Comparison of ENCODE assay signal across 21 cellular contexts in the genomic region with DNA sequence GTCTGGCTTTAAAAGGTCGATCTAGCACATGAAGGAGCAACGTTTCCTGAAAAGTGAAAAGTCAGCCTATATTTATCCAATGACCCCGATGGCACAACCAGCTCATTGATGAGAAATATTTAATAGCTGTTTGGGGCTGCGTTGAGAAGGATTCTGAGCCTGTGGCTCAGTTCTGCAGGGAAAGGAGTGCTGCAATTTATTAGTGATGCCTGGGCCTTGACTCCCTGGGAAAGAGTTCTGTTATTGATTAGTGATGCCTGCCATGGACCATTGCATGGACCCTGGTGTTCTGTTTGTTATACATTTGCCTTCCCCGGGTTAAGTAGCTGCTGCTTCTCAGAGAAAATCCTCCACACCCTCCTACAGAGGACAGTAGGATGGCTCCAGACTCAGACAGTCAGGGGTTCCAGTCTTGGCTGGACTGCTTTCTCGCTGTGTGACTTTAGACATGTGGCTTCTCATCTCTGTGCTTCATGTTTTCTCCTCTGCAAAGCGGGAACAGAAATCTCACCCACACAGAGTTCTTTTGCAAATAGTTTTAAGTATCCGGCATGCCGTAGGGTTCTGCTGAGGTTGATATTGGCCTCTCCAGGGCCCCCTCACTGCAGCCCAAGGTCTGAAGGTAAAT. TPM values are rescaled to one million over a fixed set of nuclear protein-coding genes. Genes with fewer than 3 reads are reported as not detected.
A peak's percentile ranks its signal among the peaks of the same experiment; 100 is the strongest.
DNase-seq lines count a peak whose midpoint lies in the region; ATAC-seq, FAIRE-seq and TF ChIP-seq lines count a peak whose summit lies in the region.
"Had no signal": no experiment of that assay in that cellular context is flagged by ENCODE, and none has a peak within 500 bp of the region (broad histone marks: within the 10 kb centered on the region; RNA-seq: fewer than 3 reads in every experiment).

No MANE protein-coding gene starts in this region.

- TF ChIP-seq POLR2A in HepG2 (IDR thresholded peaks at IDR 0.05; ENCODE audit: insufficient read depth in 1 of 2, low read depth in 2 of 2, low read length in 2 of 2), result no peak
- TF ChIP-seq POLR2A in right lobe of liver (IDR thresholded peaks at IDR 0.05), result no peak
- no peak for TF ChIP-seq POLR2A in vagina (IDR thresholded peaks at IDR 0.05)
- TF ChIP-seq POLR2A in adrenal gland (IDR thresholded peaks at IDR 0.05), result no peak

- BruUV-seq in HepG2 (replicated peaks; lab: Mats Ljungman, UMichigan), result no TSS peak
- BruUV-seq in PC-9 (replicated peaks; lab: Mats Ljungman, UMichigan), result no TSS peak

- H3K27me3 ChIP-seq in HepG2 (ENCODE audit: control insufficient read depth in 1 of 2, insufficient read depth in 2 of 2, low read length in 2 of 2) (peaks cover 0 to 1% of the 10 kb centered on the region in 2 experiments; a peak in 1 of 5 replicates), right lobe of liver (no peaks in the 10 kb centered on the region), PC-9 (ENCODE audit: insufficient read depth, low read depth) (peaks cover 18% of the 10 kb centered on the region; the same call in 1 of the 2 replicates), endodermal cell (ENCODE audit: control insufficient read depth, insufficient read depth, low read length, poor library complexity, severe bottlenecking) (no peaks in the 10 kb centered on the region), vagina (no peaks in the 10 kb centered on the region), adrenal gland (no peaks in the 10 kb centered on the region)

- H3K4me1 ChIP-seq in HepG2 (ENCODE audit: insufficient read depth, low read length) (peaks cover 24% of the 10 kb centered on the region), right lobe of liver (no peaks in the 10 kb centered on the region), PC-9 (replicated peaks; ENCODE audit: insufficient read depth) (no peaks in the 10 kb centered on the region), endodermal cell (ENCODE audit: control insufficient read depth, insufficient read depth, low read length) (no peaks in the 10 kb centered on the region), vagina (no peaks in the 10 kb centered on the region), adrenal gland (replicated peaks in 1 of 2) (peaks cover 0 to 8% of the 10 kb centered on the region in 2 donors)
- H3K4me1 ChIP-seq: suprapubic skin had no signal

- DNase-seq in HepG2 (ENCODE audit: low spot score), result peak; percentile 27
- no peak for DNase-seq in right lobe of liver
- no peak for DNase-seq in PC-9
- DNase-seq in endodermal cell, result peak; percentile 62
- DNase-seq in ACHN, result no peak
- no peak for DNase-seq in vagina (ENCODE audit: extremely low spot score in 2 of 2)
- no peak for DNase-seq in adrenal gland
- DNase-seq: activated CD4-positive, alpha-beta T cell treated with anti-CD3 and anti-CD28 coated beads, Interleukin-2, amount 50 U/mL, for 4 hours; activated T-cell treated with anti-CD3 and anti-CD28 coated beads, Interleukin-2, amount 50 U/mL, for 24 hours; Calu3; effector CD8-positive, alpha-beta T cell; KG1; NCI-H1092; stimulated activated CD4-positive, alpha-beta T cell treated with anti-CD3 and anti-CD28 coated beads, Interleukin-4, amount 100 ng/mL, for 4 hours had no signal

- H3K27ac ChIP-seq in HepG2 (ENCODE audit: extremely low read length, insufficient read depth, low read length) (no peak overlapping the region), right lobe of liver (no peak overlapping the region), PC-9 (no peak overlapping the region), endodermal cell (ENCODE audit: low read depth, low read length) (no peak overlapping the region), vagina (no peak overlapping the region), adrenal gland (no peak overlapping the region)
- H3K27ac ChIP-seq: cardiac muscle cell, suprapubic skin had no signal

- 31% methylated on average over 8 of the region's 9 CpGs for WGBS in HepG2 (ENCODE audit: low lambda C conversion rate)
- 53% methylated on average over 6 of the region's 9 CpGs for WGBS in right lobe of liver (ENCODE audit: insufficient coverage, low coverage, low lambda C conversion rate, missing lambda C conversion rate)
- 67 to 72% methylated on average over 9 of the region's 9 CpGs for WGBS in endodermal cell (ENCODE audit: insufficient coverage in 1 of 2, insufficient read length in 1 of 2), 2 experiments
- WGBS in adrenal gland, 4 donors, result 65 to 67% (median 66%) methylated on average over 8 to 9 of the region's 9 CpGs

- no peak for ATAC-seq in HepG2
- ATAC-seq in right lobe of liver, result no peak
- ATAC-seq in GM19351 (IDR thresholded peaks at IDR 0.05; ENCODE audit: unreplicated experiment), result no peak

- H3K9ac ChIP-seq in HepG2 (ENCODE audit: insufficient read depth, low read depth, low read length) (no peak overlapping the region), endodermal cell (ENCODE audit: extremely low read depth, low read length, poor library complexity, severe bottlenecking) (no peak overlapping the region)

- CTCF ChIA-PET in HepG2 (lab: Yijun Ruan, JAX; ENCODE audit: low intra/inter-chr PET ratio, low total read pairs) (no interaction called here), PC-9 (lab: Charles Lee) (no interaction called here)

- peaks cover 51% of the 10 kb centered on the region for H3K27me3 Mint-ChIP-seq in endodermal cell (ENCODE audit: insufficient read depth)

- no peaks in the 10 kb centered on the region for H3K9me3 Mint-ChIP-seq in endodermal cell
- H3K9me3 Mint-ChIP-seq: activated naive CD4-positive, alpha-beta T cell treated with anti-CD3 and anti-CD28 coated beads, Interleukin-2, amount 50 U/mL, for 24 hours; activated T-cell treated with anti-CD3 and anti-CD28 coated beads, Interleukin-2, amount 50 U/mL, for 24 hours had no signal

- H3K36me3 Mint-ChIP-seq in endodermal cell (ENCODE audit: low read depth), result no peaks in the 10 kb centered on the region
- H3K36me3 Mint-ChIP-seq: activated naive CD4-positive, alpha-beta T cell treated with anti-CD3 and anti-CD28 coated beads, Interleukin-2, amount 50 U/mL, for 24 hours had no signal

- peak overlapping the region; percentile 49 for H3K4me2 ChIP-seq in HepG2 (ENCODE audit: low read depth, low read length)
- peak overlapping the region; percentile 28 for H3K4me2 ChIP-seq in PC-9

- no peaks in the 10 kb centered on the region for H3K9me3 ChIP-seq in HepG2 (ENCODE audit: low read length)
- H3K9me3 ChIP-seq in right lobe of liver, result no peaks in the 10 kb centered on the region
- H3K9me3 ChIP-seq in PC-9 (ENCODE audit: insufficient read depth, low read depth), result no peaks in the 10 kb centered on the region
- H3K9me3 ChIP-seq in endodermal cell (ENCODE audit: control insufficient read depth, low read length), result no peaks in the 10 kb centered on the region
- H3K9me3 ChIP-seq in vagina, result no peaks in the 10 kb centered on the region
- H3K9me3 ChIP-seq in adrenal gland (replicated peaks in 1 of 3), result no peaks in the 10 kb centered on the region
- H3K9me3 ChIP-seq: suprapubic skin had no signal

- H3K79me2 ChIP-seq in HepG2 (ENCODE audit: insufficient read depth, low read length), result no peaks in the 10 kb centered on the region
- no peaks in the 10 kb centered on the region for H3K79me2 ChIP-seq in PC-9 (ENCODE audit: low read depth)

- H3K9me2 ChIP-seq in PC-9 (ENCODE audit: insufficient read depth), result no peaks in the 10 kb centered on the region

- H3K4me3 ChIP-seq in HepG2 (replicated peaks in 1 of 3; ENCODE audit: insufficient read depth in 1 of 3, low read depth in 2 of 3, low read length in 3 of 3) (no peak overlapping the region; a peak in 1 of 6 replicates), right lobe of liver (no peak overlapping the region), PC-9 (no peak overlapping the region), endodermal cell (ENCODE audit: low read length) (no peak overlapping the region), vagina (no peak overlapping the region), adrenal gland (no peak overlapping the region)
- H3K4me3 ChIP-seq: cardiac muscle cell, suprapubic skin had no signal

- H3F3A ChIP-seq in PC-9 (ENCODE audit: insufficient read depth, low read depth), result no peaks in the 10 kb centered on the region

- H3K4me3 Mint-ChIP-seq in endodermal cell, result no peak overlapping the region
- H3K4me3 Mint-ChIP-seq: activated naive CD4-positive, alpha-beta T cell treated with anti-CD3 and anti-CD28 coated beads, Interleukin-2, amount 50 U/mL, for 24 hours; activated T-cell treated with anti-CD3 and anti-CD28 coated beads, Interleukin-2, amount 50 U/mL, for 24 hours; B cell had no signal

- H4K20me1 ChIP-seq in HepG2 (ENCODE audit: insufficient read depth, low read length) (no peaks in the 10 kb centered on the region), PC-9 (ENCODE audit: insufficient read depth) (no peaks in the 10 kb centered on the region)

- intact Hi-C loops in HepG2 (cut with micrococcal nuclease; ENCODE audit: unreplicated experiment), result loop anchor here (10.0 kb wide), 1 partner anchor 127 kb away; no protein-coding TSS in a partner anchor
- intact Hi-C loops in right lobe of liver (cut with DNase I), result no loop called here
- intact Hi-C loops in PC-9 (cut with micrococcal nuclease; ENCODE audit: unreplicated experiment), result no loop called here
- intact Hi-C loops in vagina (cut with DNase I), result no loop called here
- intact Hi-C loops in adrenal gland (cut with DNase I), result no loop called here

- H2AFZ ChIP-seq in HepG2 (ENCODE audit: low read length), result no peak overlapping the region
- H2AFZ ChIP-seq in PC-9, result no peak overlapping the region

- in situ Hi-C loops in HepG2 (cut with HindIII; ENCODE audit: extremely low pct_ligation_motif_present, low pct_unique_long_range_greater_than_20kb), result no loop called here
- in situ Hi-C loops in ACHN (cut with HindIII; ENCODE audit: low pct_ligation_motif_present, low pct_unique_long_range_greater_than_20kb, low sequenced_read_pairs), result no loop called here

- TF ChIP-seq CTCF in HepG2 (CRISPR knock-in tag; IDR thresholded peaks at IDR 0.05) (no peak), right lobe of liver (IDR thresholded peaks at IDR 0.05) (no peak), PC-9 (conservative IDR thresholded peaks at IDR 0.05) (no peak), endodermal cell (conservative IDR thresholded peaks at IDR 0.05) (no peak), vagina (IDR thresholded peaks at IDR 0.05) (no peak), adrenal gland (IDR thresholded peaks at IDR 0.05) (no peak)

- no peak overlapping the region for H3K27ac Mint-ChIP-seq in endodermal cell
- H3K27ac Mint-ChIP-seq: activated naive CD4-positive, alpha-beta T cell treated with anti-CD3 and anti-CD28 coated beads, Interleukin-2, amount 50 U/mL, for 24 hours; activated T-cell treated with anti-CD3 and anti-CD28 coated beads, Interleukin-2, amount 50 U/mL, for 24 hours; B cell had no signal

- no peaks in the 10 kb centered on the region for H3K36me3 ChIP-seq in HepG2 (replicated peaks in 1 of 2; ENCODE audit: control insufficient read depth in 1 of 2, insufficient read depth in 2 of 2, low read length in 2 of 2)
- no peaks in the 10 kb centered on the region for H3K36me3 ChIP-seq in right lobe of liver
- H3K36me3 ChIP-seq in PC-9 (ENCODE audit: low read depth), result no peaks in the 10 kb centered on the region
- no peaks in the 10 kb centered on the region for H3K36me3 ChIP-seq in endodermal cell (ENCODE audit: control insufficient read depth, insufficient read depth, low read length)
- no peaks in the 10 kb centered on the region for H3K36me3 ChIP-seq in vagina
- no peaks in the 10 kb centered on the region for H3K36me3 ChIP-seq in adrenal gland (replicated peaks in 1 of 2)
- H3K36me3 ChIP-seq: cardiac muscle cell, suprapubic skin had no signal

- TF ChIP-seq EP300 in HepG2 (IDR thresholded peaks at IDR 0.05; ENCODE audit: low read depth in 2 of 2, low read length in 2 of 2) (no peak), HepG2 (CRISPR knock-in tag; IDR thresholded peaks at IDR 0.05; ENCODE audit: borderline replicate concordance) (no peak)

- peak; percentile 50 for FAIRE-seq in HepG2 (lab: Jason Lieb, UNC)
- FAIRE-seq: GM19239, TTC549 had no signal

- no peaks in the 10 kb centered on the region for H3K4me1 Mint-ChIP-seq in endodermal cell
- H3K4me1 Mint-ChIP-seq: activated naive CD4-positive, alpha-beta T cell treated with anti-CD3 and anti-CD28 coated beads, Interleukin-2, amount 50 U/mL, for 24 hours; B cell had no signal

- TF ChIP-seq RAD21 in HepG2 (CRISPR knock-in tag; IDR thresholded peaks at IDR 0.05), result no peak

- POLR2A ChIA-PET in HepG2 (lab: Yijun Ruan, JAX), result no interaction called here
- POLR2A ChIA-PET in PC-9 (lab: Charles Lee; ENCODE audit: unreplicated experiment), result no interaction called here

RNA-seq across cellular contexts. Expression of gene PTPRS, which starts 17.7 kb away (rescaled TPM):
- total RNA-seq in HepG2 (2016; rRNA removed; fragmentation: Illumina TruSeq; extraction: Trizol) (21.3 and 32.7 TPM in 2 replicates), right lobe of liver (10 to 100 TPM in 5 of 6 experiments, 1 to 10 TPM in 1; 6.1 to 39.9 (median 22.1) TPM), PC-9 (2021) (131 and 183 TPM in 2 replicates), endodermal cell (100 to 1,000 TPM; 226 to 248 TPM), vagina (295 TPM), adrenal gland (100 to 1,000 TPM in 7 of 8 donors, 10 to 100 TPM in 1; 87.8 to 376 (median 216) TPM)
- total RNA-seq in HepG2 (2016; cell fraction: cytosol; rRNA removed; fragmentation: Illumina TruSeq; extraction: Trizol; ENCODE audit: low read depth), result 8.8 and 10.2 TPM in 2 replicates
- total RNA-seq in HepG2 (2016; cell fraction: insoluble cytoplasmic fraction; rRNA removed; fragmentation: Illumina TruSeq; extraction: Trizol), result 17.7 and 32.1 TPM in 2 replicates
- 21.8 and 23.0 TPM in 2 replicates for total RNA-seq in HepG2 (2016; cell fraction: membrane; rRNA removed; fragmentation: Illumina TruSeq; extraction: Trizol)
- 57.4 and 62.6 TPM in 2 replicates for total RNA-seq in HepG2 (2016; cell fraction: nucleus; rRNA removed; fragmentation: Illumina TruSeq; extraction: Trizol)
- polyA plus RNA-seq in HepG2 (2011; rRNA removed) (43.9 and 63.5 TPM in 2 replicates), adrenal gland (10 to 100 TPM in 2 of 3 donors, 1 to 10 TPM in 1; 8.8 to 36.7 (median 28.8) TPM)
- 36.8 and 40.6 TPM in 2 replicates for polyA plus RNA-seq in HepG2 (2011; cell fraction: cytosol; rRNA removed)
- polyA plus RNA-seq in HepG2 (2011; cell fraction: nucleus; rRNA removed), result 194 and 221 TPM in 2 replicates
- 24.6 and 49.4 TPM in 2 replicates for polyA plus RNA-seq in HepG2 (2012)
- polyA plus RNA-seq in HepG2 (2016; cell fraction: cytosol; fragmentation: Illumina TruSeq; extraction: Trizol; ENCODE audit: low read depth), result 4.6 and 4.7 TPM in 2 replicates
- polyA plus RNA-seq in HepG2 (2016; cell fraction: insoluble cytoplasmic fraction; fragmentation: Illumina TruSeq; extraction: Trizol; ENCODE audit: low read depth), result 8.4 and 10.5 TPM in 2 replicates
- 5.1 and 5.2 TPM in 2 replicates for polyA plus RNA-seq in HepG2 (2016; cell fraction: membrane; fragmentation: Illumina TruSeq; extraction: Trizol; ENCODE audit: low read depth)
- polyA plus RNA-seq in HepG2 (2016; cell fraction: nucleus; fragmentation: Illumina TruSeq; extraction: Trizol; ENCODE audit: insufficient read depth, low read depth), result 68.7 and 77.5 TPM in 2 replicates
- polyA minus RNA-seq in HepG2 (2011; rRNA and poly(A)+ RNA removed; ENCODE audit: low replicate concordance), result 65.7 and 175 TPM in 2 replicates
- polyA minus RNA-seq in HepG2 (2011; cell fraction: cytosol; rRNA and poly(A)+ RNA removed), result 79.6 and 103 TPM in 2 replicates
- polyA minus RNA-seq in HepG2 (2011; cell fraction: nucleus; rRNA and poly(A)+ RNA removed), result 55.6 and 71.9 TPM in 2 replicates
- polyA plus RNA-seq in endodermal cell (2013, experiment 1 of 2), result 178 TPM
- 175 TPM for polyA plus RNA-seq in endodermal cell (2013, experiment 2 of 2)

Comparison
In these comparisons a context has a peak if more than half of its experiments do, and no peak if none do; other contexts are left out.
1. DNase-seq: peak in HepG2 (single experiment) and endodermal cell (single experiment); none in right lobe of liver (0 of 3), PC-9 (0 of 2), ACHN (single experiment), vagina (0 of 2) and adrenal gland (0 of 7).